ENCODE assay signal across 2 cellular contexts in the genomic region with DNA sequence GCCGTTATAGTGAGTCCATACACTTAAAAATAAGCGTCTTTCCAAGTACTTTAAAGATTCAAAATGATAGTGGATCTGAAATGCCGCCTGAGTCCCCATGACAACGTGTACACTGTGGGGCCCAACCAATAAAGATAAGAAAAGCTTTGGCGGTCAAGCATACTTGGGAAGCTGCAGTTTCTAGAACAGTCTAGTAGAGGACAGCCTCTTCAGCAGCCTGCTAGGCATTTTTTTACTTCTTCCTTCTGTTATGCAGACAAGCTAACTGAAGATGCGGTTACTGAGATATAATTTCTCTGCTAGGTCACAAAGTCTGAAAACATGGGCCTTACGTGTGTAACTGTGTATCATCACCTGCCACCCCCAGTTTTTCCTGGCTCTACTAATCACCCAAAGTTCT.
TF ChIP-seq lines count a peak whose summit lies in the region.

No MANE protein-coding gene starts in this region.

TF ChIP-seq in GM23338, 12 proteins besides CTCF, POLR2A, EP300 and RAD21 (continues in another document):
- TF ChIP-seq, protein P1, sequence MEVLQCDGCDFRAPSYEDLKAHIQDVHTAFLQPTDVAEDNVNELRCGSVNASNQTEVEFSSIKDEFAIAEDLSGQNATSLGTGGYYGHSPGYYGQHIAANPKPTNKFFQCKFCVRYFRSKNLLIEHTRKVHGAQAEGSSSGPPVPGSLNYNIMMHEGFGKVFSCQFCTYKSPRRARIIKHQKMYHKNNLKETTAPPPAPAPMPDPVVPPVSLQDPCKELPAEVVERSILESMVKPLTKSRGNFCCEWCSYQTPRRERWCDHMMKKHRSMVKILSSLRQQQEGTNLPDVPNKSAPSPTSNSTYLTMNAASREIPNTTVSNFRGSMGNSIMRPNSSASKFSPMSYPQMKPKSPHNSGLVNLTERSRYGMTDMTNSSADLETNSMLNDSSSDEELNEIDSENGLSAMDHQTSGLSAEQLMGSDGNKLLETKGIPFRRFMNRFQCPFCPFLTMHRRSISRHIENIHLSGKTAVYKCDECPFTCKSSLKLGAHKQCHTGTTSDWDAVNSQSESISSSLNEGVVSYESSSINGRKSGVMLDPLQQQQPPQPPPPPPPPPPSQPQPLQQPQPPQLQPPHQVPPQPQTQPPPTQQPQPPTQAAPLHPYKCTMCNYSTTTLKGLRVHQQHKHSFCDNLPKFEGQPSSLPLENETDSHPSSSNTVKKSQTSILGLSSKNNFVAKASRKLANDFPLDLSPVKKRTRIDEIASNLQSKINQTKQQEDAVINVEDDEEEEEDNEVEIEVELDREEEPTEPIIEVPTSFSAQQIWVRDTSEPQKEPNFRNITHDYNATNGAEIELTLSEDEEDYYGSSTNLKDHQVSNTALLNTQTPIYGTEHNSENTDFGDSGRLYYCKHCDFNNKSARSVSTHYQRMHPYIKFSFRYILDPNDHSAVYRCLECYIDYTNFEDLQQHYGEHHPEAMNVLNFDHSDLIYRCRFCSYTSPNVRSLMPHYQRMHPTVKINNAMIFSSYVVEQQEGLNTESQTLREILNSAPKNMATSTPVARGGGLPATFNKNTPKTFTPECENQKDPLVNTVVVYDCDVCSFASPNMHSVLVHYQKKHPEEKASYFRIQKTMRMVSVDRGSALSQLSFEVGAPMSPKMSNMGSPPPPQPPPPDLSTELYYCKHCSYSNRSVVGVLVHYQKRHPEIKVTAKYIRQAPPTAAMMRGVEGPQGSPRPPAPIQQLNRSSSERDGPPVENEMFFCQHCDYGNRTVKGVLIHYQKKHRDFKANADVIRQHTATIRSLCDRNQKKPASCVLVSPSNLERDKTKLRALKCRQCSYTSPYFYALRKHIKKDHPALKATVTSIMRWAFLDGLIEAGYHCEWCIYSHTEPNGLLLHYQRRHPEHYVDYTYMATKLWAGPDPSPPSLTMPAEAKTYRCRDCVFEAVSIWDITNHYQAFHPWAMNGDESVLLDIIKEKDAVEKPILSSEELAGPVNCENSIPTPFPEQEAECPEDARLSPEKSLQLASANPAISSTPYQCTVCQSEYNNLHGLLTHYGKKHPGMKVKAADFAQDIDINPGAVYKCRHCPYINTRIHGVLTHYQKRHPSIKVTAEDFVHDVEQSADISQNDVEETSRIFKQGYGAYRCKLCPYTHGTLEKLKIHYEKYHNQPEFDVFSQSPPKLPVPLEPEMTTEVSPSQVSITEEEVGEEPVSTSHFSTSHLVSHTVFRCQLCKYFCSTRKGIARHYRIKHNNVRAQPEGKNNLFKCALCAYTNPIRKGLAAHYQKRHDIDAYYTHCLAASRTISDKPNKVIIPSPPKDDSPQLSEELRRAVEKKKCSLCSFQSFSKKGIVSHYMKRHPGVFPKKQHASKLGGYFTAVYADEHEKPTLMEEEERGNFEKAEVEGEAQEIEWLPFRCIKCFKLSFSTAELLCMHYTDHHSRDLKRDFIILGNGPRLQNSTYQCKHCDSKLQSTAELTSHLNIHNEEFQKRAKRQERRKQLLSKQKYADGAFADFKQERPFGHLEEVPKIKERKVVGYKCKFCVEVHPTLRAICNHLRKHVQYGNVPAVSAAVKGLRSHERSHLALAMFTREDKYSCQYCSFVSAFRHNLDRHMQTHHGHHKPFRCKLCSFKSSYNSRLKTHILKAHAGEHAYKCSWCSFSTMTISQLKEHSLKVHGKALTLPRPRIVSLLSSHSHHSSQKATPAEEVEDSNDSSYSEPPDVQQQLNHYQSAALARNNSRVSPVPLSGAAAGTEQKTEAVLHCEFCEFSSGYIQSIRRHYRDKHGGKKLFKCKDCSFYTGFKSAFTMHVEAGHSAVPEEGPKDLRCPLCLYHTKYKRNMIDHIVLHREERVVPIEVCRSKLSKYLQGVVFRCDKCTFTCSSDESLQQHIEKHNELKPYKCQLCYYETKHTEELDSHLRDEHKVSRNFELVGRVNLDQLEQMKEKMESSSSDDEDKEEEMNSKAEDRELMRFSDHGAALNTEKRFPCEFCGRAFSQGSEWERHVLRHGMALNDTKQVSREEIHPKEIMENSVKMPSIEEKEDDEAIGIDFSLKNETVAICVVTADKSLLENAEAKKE (CRISPR knock-in tag; IDR thresholded peaks at IDR 0.05): no peak
- TF ChIP-seq JUNB (IDR thresholded peaks at IDR 0.05; ENCODE audit: unreplicated experiment): no peak
- TF ChIP-seq CREB1 (CRISPR knock-in tag; IDR thresholded peaks at IDR 0.05; ENCODE audit: low read depth): no peak
- no peak for TF ChIP-seq POLR2AphosphoS5 (IDR thresholded peaks at IDR 0.05; ENCODE audit: low read depth)
- no peak for TF ChIP-seq EZH2phosphoT487 (IDR thresholded peaks at IDR 0.05; ENCODE audit: unreplicated experiment)
- TF ChIP-seq ZNF114 (CRISPR knock-in tag; IDR thresholded peaks at IDR 0.05): no peak
- TF ChIP-seq, protein P2, sequence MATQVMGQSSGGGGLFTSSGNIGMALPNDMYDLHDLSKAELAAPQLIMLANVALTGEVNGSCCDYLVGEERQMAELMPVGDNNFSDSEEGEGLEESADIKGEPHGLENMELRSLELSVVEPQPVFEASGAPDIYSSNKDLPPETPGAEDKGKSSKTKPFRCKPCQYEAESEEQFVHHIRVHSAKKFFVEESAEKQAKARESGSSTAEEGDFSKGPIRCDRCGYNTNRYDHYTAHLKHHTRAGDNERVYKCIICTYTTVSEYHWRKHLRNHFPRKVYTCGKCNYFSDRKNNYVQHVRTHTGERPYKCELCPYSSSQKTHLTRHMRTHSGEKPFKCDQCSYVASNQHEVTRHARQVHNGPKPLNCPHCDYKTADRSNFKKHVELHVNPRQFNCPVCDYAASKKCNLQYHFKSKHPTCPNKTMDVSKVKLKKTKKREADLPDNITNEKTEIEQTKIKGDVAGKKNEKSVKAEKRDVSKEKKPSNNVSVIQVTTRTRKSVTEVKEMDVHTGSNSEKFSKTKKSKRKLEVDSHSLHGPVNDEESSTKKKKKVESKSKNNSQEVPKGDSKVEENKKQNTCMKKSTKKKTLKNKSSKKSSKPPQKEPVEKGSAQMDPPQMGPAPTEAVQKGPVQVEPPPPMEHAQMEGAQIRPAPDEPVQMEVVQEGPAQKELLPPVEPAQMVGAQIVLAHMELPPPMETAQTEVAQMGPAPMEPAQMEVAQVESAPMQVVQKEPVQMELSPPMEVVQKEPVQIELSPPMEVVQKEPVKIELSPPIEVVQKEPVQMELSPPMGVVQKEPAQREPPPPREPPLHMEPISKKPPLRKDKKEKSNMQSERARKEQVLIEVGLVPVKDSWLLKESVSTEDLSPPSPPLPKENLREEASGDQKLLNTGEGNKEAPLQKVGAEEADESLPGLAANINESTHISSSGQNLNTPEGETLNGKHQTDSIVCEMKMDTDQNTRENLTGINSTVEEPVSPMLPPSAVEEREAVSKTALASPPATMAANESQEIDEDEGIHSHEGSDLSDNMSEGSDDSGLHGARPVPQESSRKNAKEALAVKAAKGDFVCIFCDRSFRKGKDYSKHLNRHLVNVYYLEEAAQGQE (IDR thresholded peaks at IDR 0.05; ENCODE audit: unreplicated experiment): no peak
- no peak for TF ChIP-seq EZH2 (IDR thresholded peaks at IDR 0.05; ENCODE audit: low read depth, unreplicated experiment)
- TF ChIP-seq ZNF331 (CRISPR knock-in tag; IDR thresholded peaks at IDR 0.05; ENCODE audit: low read depth): no peak
- no peak for TF ChIP-seq STAT1 (IDR thresholded peaks at IDR 0.05; ENCODE audit: unreplicated experiment)

TF ChIP-seq in H1, 55 proteins besides CTCF, POLR2A, EP300 and RAD21:
- TF ChIP-seq HDAC6 (IDR thresholded peaks at IDR 0.05; ENCODE audit: low read depth, low read length) (no peak), YY1 (IDR thresholded peaks at IDR 0.05; ENCODE audit: low read depth, low read length) (no peak), SP4 (IDR thresholded peaks at IDR 0.05; ENCODE audit: low read length) (no peak), SP2 (IDR thresholded peaks at IDR 0.05; ENCODE audit: low read length) (no peak), POU5F1 (IDR thresholded peaks at IDR 0.05; ENCODE audit: low read depth, low read length) (no peak), CREB1 (IDR thresholded peaks at IDR 0.05) (no peak), TBP (IDR thresholded peaks at IDR 0.05; ENCODE audit: low read depth, low read length) (no peak), SIRT6 (IDR thresholded peaks at IDR 0.05; ENCODE audit: low read length) (no peak), NANOG (IDR thresholded peaks at IDR 0.05; ENCODE audit: insufficient read depth, low read depth, low read length, poor library complexity, severe bottlenecking) (no peak), CHD1 (IDR thresholded peaks at IDR 0.05; ENCODE audit: low read depth, low read length) (no peak), KDM4A (IDR thresholded peaks at IDR 0.05; ENCODE audit: low read depth, low read length, severe bottlenecking) (no peak), CBX8 (IDR thresholded peaks at IDR 0.05; ENCODE audit: borderline replicate concordance, low read depth, low read length) (no peak), BACH1 (IDR thresholded peaks at IDR 0.05; ENCODE audit: low read length) (no peak), TAF7 (optimal IDR thresholded peaks at IDR 0.05; ENCODE audit: borderline replicate concordance, low read depth, low read length) (no peak), KDM1A (IDR thresholded peaks at IDR 0.05; ENCODE audit: borderline replicate concordance, low read length) (no peak)
- TF ChIP-seq, protein P3, sequence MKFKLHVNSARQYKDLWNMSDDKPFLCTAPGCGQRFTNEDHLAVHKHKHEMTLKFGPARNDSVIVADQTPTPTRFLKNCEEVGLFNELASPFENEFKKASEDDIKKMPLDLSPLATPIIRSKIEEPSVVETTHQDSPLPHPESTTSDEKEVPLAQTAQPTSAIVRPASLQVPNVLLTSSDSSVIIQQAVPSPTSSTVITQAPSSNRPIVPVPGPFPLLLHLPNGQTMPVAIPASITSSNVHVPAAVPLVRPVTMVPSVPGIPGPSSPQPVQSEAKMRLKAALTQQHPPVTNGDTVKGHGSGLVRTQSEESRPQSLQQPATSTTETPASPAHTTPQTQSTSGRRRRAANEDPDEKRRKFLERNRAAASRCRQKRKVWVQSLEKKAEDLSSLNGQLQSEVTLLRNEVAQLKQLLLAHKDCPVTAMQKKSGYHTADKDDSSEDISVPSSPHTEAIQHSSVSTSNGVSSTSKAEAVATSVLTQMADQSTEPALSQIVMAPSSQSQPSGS (IDR thresholded peaks at IDR 0.05; ENCODE audit: low read length): no peak
